Comparison of ENCODE assay signal across 10 cellular contexts in genomic region chr4:154314248-154314647, GRCh38.
DNase-seq lines count a peak whose midpoint lies in the region; ATAC-seq and TF ChIP-seq lines count a peak whose summit lies in the region.
"Had no signal": no experiment of that assay in that cellular context is flagged by ENCODE, and none has a peak within 500 bp of the region (broad histone marks: within the 10 kb centered on the region; RNA-seq: fewer than 3 reads in every experiment).

No MANE protein-coding gene starts in this region.

- ATAC-seq in GM21526 (IDR thresholded peaks at IDR 0.05; ENCODE audit: low FRiP score, unreplicated experiment), result no peak
- no peak for ATAC-seq in activated CD4-positive, CD25-positive, alpha-beta regulatory T cell treated with anti-CD3 and anti-CD28 coated beads, Interleukin-2, amount 50 U/mL, for 24 hours

- H3K9ac ChIP-seq in fibroblast of lung (ENCODE audit: insufficient read depth, low read length), result no peak overlapping the region

- intact Hi-C loops in spleen (cut with DNase I; ENCODE audit: low total_unique reads), result no loop called here

- no peaks in the 10 kb centered on the region for H3K9me3 ChIP-seq in fibroblast of lung (ENCODE audit: control insufficient read depth, insufficient read depth, low read depth, low read length)
- H3K9me3 ChIP-seq in spleen, result peaks cover 0 to 11% (median 7%) of the 10 kb centered on the region in 8 donors

- no peak for TF ChIP-seq POLR2A in spleen (IDR thresholded peaks at IDR 0.05)

- H3K27me3 ChIP-seq in fibroblast of lung (ENCODE audit: control insufficient read depth, insufficient read depth, low read length) (no peaks in the 10 kb centered on the region), spleen (replicated peaks in 1 of 7) (no peaks in the 10 kb centered on the region)

- H3K36me3 ChIP-seq in fibroblast of lung (ENCODE audit: control insufficient read depth, insufficient read depth, low read length), result no peaks in the 10 kb centered on the region
- no peaks in the 10 kb centered on the region for H3K36me3 ChIP-seq in spleen

- no peaks in the 10 kb centered on the region for H3K79me2 ChIP-seq in fibroblast of lung (ENCODE audit: control insufficient read depth, insufficient read depth, low read length)

- H3K4me1 ChIP-seq in fibroblast of lung (ENCODE audit: control insufficient read depth, extremely low read depth, insufficient read depth, low read length), result no peaks in the 10 kb centered on the region
- no peaks in the 10 kb centered on the region for H3K4me1 ChIP-seq in spleen

- no peak overlapping the region for H3K4me3 ChIP-seq in GM12865 (ENCODE audit: low read depth, low read length)
- no peak overlapping the region for H3K4me3 ChIP-seq in fibroblast of lung (replicated peaks in 1 of 4; ENCODE audit: control extremely low read depth in 1 of 4, insufficient read depth in 1 of 4, low read depth in 3 of 4, low read length in 4 of 4)
- H3K4me3 ChIP-seq in spleen, result no peak overlapping the region

- DNase-seq in GM12865 (ENCODE audit: low read depth), result peak; percentile 5
- peak; percentile 8 for DNase-seq in RPMI8226
- DNase-seq in fibroblast of lung (ENCODE audit: low read depth in 2 of 2), result peak; percentile 34 to 56
- DNase-seq in retina, result peak; percentile 28
- no peak for DNase-seq in spleen
- DNase-seq in DMS79 treated with DMSO at 0.1 percent for 48 hours (lab: John Stamatoyannopoulos, UW), result no peak
- DNase-seq: NCI-H2107, nephron progenitor cell had no signal

- TF ChIP-seq CTCF in GM12865 (IDR thresholded peaks at IDR 0.05; ENCODE audit: insufficient read depth, low read depth, low read length, missing control alignments), result no peak
- peak; percentile 40 to 47 for TF ChIP-seq CTCF in fibroblast of lung (conservative IDR thresholded peaks at IDR 0.05 in 1 of 2, IDR thresholded peaks at IDR 0.05 in 1 of 2; ENCODE audit: low read depth in 1 of 2, low read length in 2 of 2)
- TF ChIP-seq CTCF in spleen (IDR thresholded peaks at IDR 0.05 in 8 of 11, conservative IDR thresholded peaks at IDR 0.05 in 3 of 11), result no peak

- H3K4me2 ChIP-seq in fibroblast of lung (ENCODE audit: extremely low read depth, insufficient read depth, low read length), result no peak overlapping the region

- no peak overlapping the region for H2AFZ ChIP-seq in fibroblast of lung (ENCODE audit: low read length)

- no peaks in the 10 kb centered on the region for H4K20me1 ChIP-seq in fibroblast of lung (ENCODE audit: control insufficient read depth, extremely low read depth, insufficient read depth, low read length)

- 41 to 71% (median 42%) methylated on average over 4 of the region's 4 CpGs for WGBS in spleen, 5 donors

- H3K27ac ChIP-seq in fibroblast of lung (ENCODE audit: insufficient read depth, low read length) (no peak overlapping the region), spleen (no peak overlapping the region)

Comparison
In these comparisons a context has a peak if more than half of its experiments do, and no peak if none do; other contexts are left out.
1. DNase-seq: peak in GM12865 (single experiment), RPMI8226 (single experiment), fibroblast of lung (2 of 2) and retina (single experiment); none in spleen (single experiment) and DMS79 treated with DMSO at 0.1 percent for 48 hours (single experiment).
2. CTCF ChIP-seq: peak in fibroblast of lung (2 of 2); none in GM12865 (single experiment) and spleen (0 of 11).